27 cellular contexts compared by ENCODE assay signal in the genomic region with DNA sequence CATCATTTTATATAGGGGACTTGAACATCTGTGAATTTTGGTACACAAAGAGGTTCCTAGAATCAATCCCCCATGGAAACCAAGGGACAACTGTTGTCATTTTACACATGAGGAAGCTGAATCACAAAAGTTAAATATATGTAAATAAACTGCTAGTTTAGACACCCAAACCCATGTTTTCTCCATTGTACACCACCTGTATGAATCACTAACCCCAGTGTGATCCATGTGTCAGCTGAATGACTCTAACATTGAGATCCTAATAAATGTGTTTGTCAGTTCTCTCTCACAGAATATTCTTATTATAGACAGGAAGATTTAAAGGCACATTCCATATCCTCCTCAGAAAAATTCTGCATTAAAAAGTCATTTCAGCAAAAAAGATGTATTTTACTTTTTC.
DNase-seq lines count a peak whose midpoint lies in the region; ATAC-seq, FAIRE-seq and TF ChIP-seq lines count a peak whose summit lies in the region.
"Had no signal": no experiment of that assay in that cellular context is flagged by ENCODE, and none has a peak within 500 bp of the region (broad histone marks: within the 10 kb centered on the region; RNA-seq: fewer than 3 reads in every experiment).

No MANE protein-coding gene starts in this region.

- H2AFZ ChIP-seq in keratinocyte (ENCODE audit: control insufficient read depth, low read length) = no peak overlapping the region
- H2AFZ ChIP-seq: GM23248 had no signal

- no peaks in the 10 kb centered on the region for H3K79me2 ChIP-seq in keratinocyte (ENCODE audit: control insufficient read depth, insufficient read depth, low read length)

- H3K4me1 ChIP-seq in RWPE2 (ENCODE audit: insufficient read depth, poor library complexity, severe bottlenecking) (no peaks in the 10 kb centered on the region), keratinocyte (ENCODE audit: control insufficient read depth, extremely low read depth, insufficient read depth, low read length) (no peaks in the 10 kb centered on the region)

- no peaks in the 10 kb centered on the region for H4K20me1 ChIP-seq in keratinocyte (ENCODE audit: control insufficient read depth, extremely low read depth, insufficient read depth, low read length)

- no peak overlapping the region for H3K4me2 ChIP-seq in keratinocyte (ENCODE audit: control insufficient read depth, extremely low read depth, insufficient read depth, low read depth, low read length)

- H3K9me3 ChIP-seq in RWPE2 (ENCODE audit: severe bottlenecking) (no peaks in the 10 kb centered on the region), keratinocyte (ENCODE audit: control insufficient read depth, low read depth, low read length) (no peaks in the 10 kb centered on the region)

- H3K27ac ChIP-seq in RWPE2 (ENCODE audit: poor library complexity, severe bottlenecking) (no peak overlapping the region), keratinocyte (ENCODE audit: control insufficient read depth, insufficient read depth, low read length) (peak overlapping the region; percentile 31)
- H3K27ac ChIP-seq: C4-2B, GM23248, SK-N-MC had no signal

- dilution Hi-C loops in keratinocyte (cut with MboI; ENCODE audit: extremely low pct_ligation_motif_present, low sequenced_read_pairs) = no loop called here

- FAIRE-seq in keratinocyte (lab: Jason Lieb, UNC) = no peak

- TF ChIP-seq CTCF in RWPE2 (IDR thresholded peaks at IDR 0.05; ENCODE audit: poor library complexity, severe bottlenecking) (no peak), keratinocyte (optimal IDR thresholded peaks at IDR 0.05 in 1 of 3, IDR thresholded peaks at IDR 0.05 in 1 of 3, conservative IDR thresholded peaks at IDR 0.05 in 1 of 3; ENCODE audit: extremely low read depth in 1 of 3, insufficient read depth in 2 of 3, low read length in 3 of 3) (no peak)

- no peak overlapping the region for H3K9ac ChIP-seq in keratinocyte (ENCODE audit: control insufficient read depth, extremely low read depth, insufficient read depth, low read length)
- H3K9ac ChIP-seq: GM23248 had no signal

- peak; percentile 3 for DNase-seq in ELR (ENCODE audit: low read depth)
- DNase-seq in M059J (ENCODE audit: low read depth) = peak; percentile 14
- DNase-seq in RWPE2 (ENCODE audit: low spot score) = no peak
- DNase-seq in keratinocyte (ENCODE audit: low read depth, low spot score) = no peak
- no peak for DNase-seq in NCI-H2227 (lab: John Stamatoyannopoulos, UW; ENCODE audit: unreplicated experiment)
- DNase-seq in HuH-7 (ENCODE audit: low spot score) = no peak
- DNase-seq in DMS79 treated with DMSO at 0.1 percent for 48 hours (lab: John Stamatoyannopoulos, UW) = no peak
- DNase-seq: AML-193; Calu3; CD8-positive, alpha-beta memory T cell; DMS153; EL; GM23248; HCEC 1CT; Kasumi-1; MM.1S; NCI-H1048; NCI-H1436; NCI-H1930; NCI-H2227 treated with DMSO at 0.1 percent for 48 hours; NCI-H510A; NCI-H774; NK-92 treated with Interleukin-12 subunit alpha and Interleukin-12 subunit beta, amount 100 ng/mL, for 24 hours; SHP77 treated with DMSO at 0.1 percent for 48 hours had no signal

- H3K27me3 ChIP-seq in RWPE2 (ENCODE audit: insufficient read depth, poor library complexity, severe bottlenecking) = no peaks in the 10 kb centered on the region
- H3K27me3 ChIP-seq in keratinocyte (ENCODE audit: control insufficient read depth, extremely low read depth, insufficient read depth, low read length) = no peaks in the 10 kb centered on the region

- H3K9me1 ChIP-seq in keratinocyte (ENCODE audit: control insufficient read depth, extremely low read depth, insufficient read depth, low read length) = no peaks in the 10 kb centered on the region

- ATAC-seq in RWPE2 (ENCODE audit: low read depth) (peak; percentile 55; the same call in 1 of the 3 replicates), GM18517 (IDR thresholded peaks at IDR 0.05; ENCODE audit: unreplicated experiment) (no peak)

- no peaks in the 10 kb centered on the region for H3K36me3 ChIP-seq in RWPE2 (ENCODE audit: low read depth)
- no peaks in the 10 kb centered on the region for H3K36me3 ChIP-seq in keratinocyte (ENCODE audit: control insufficient read depth in 2 of 2, extremely low read depth in 1 of 2, insufficient read depth in 2 of 2, low read length in 2 of 2)

- H3K4me3 ChIP-seq in RWPE2 (ENCODE audit: severe bottlenecking) = no peak overlapping the region
- no peak overlapping the region for H3K4me3 ChIP-seq in keratinocyte (ENCODE audit: control insufficient read depth in 2 of 3, extremely low read depth in 1 of 3, insufficient read depth in 2 of 3, low read depth in 1 of 3, low read length in 3 of 3)
- H3K4me3 ChIP-seq: GM23248, SK-N-MC had no signal

Comparison
In these comparisons a context has a peak if more than half of its experiments do, and no peak if none do; other contexts are left out.
1. DNase-seq: peak in ELR (single experiment) and M059J (single experiment); none in RWPE2 (single experiment), keratinocyte (single experiment), NCI-H2227 (single experiment), HuH-7 (single experiment) and DMS79 treated with DMSO at 0.1 percent for 48 hours (single experiment).